In genomic region chr9:129923589-129923988, GRCh38 we compare ENCODE assay signal across 27 cellular contexts.
DNase-seq lines count a peak whose midpoint lies in the region; ATAC-seq lines count a peak whose summit lies in the region.
"Had no signal": no experiment of that assay in that cellular context is flagged by ENCODE, and none has a peak within 500 bp of the region (broad histone marks: within the 10 kb centered on the region; RNA-seq: fewer than 3 reads in every experiment).

No MANE protein-coding gene starts in this region.

- H3K4me3 Mint-ChIP-seq in T-helper 2 cell treated with Interferon-gamma antibody and Interleukin-4, amounts not matched to agents 5 μg/mL and 100 μg/mL, for 36 hours = no peak overlapping the region
- H3K4me3 Mint-ChIP-seq in activated T-helper 2 cell treated with anti-CD3 and anti-CD28 coated beads, Interferon-gamma antibody, Interleukin-2, Interleukin-4, amounts not matched to agents 10 μg/mL and 5 μg/mL and 100 μg/mL, durations not matched to agents 14 hours and 24 hours and 36 hours (ENCODE audit: low read depth) = no peak overlapping the region
- no peak overlapping the region for H3K4me3 Mint-ChIP-seq in natural killer cell treated with Interleukin-12 subunit alpha and Interleukin-12 subunit beta and Interleukin-15 and Interleukin-18, amount 100 ng/mL, for 72 hours
- H3K4me3 Mint-ChIP-seq: GM23338, nephron progenitor cell had no signal

- intact Hi-C loops in activated T-helper 2 cell treated with anti-CD3 and anti-CD28 coated beads, Interferon-gamma antibody, Interleukin-2, Interleukin-4, amounts not matched to agents 10 μg/mL and 5 μg/mL and 100 μg/mL, durations not matched to agents 14 hours and 24 hours and 36 hours (cut with micrococcal nuclease) = no loop called here

- in situ Hi-C loops in ACHN (cut with HindIII; ENCODE audit: low pct_ligation_motif_present, low pct_unique_long_range_greater_than_20kb, low sequenced_read_pairs) = no loop called here

- peaks cover 15% of the 10 kb centered on the region for H3K4me1 Mint-ChIP-seq in T-helper 2 cell treated with Interferon-gamma antibody and Interleukin-4, amounts not matched to agents 5 μg/mL and 100 μg/mL, for 36 hours (ENCODE audit: low read depth)
- peaks cover 14% of the 10 kb centered on the region for H3K4me1 Mint-ChIP-seq in activated T-helper 2 cell treated with anti-CD3 and anti-CD28 coated beads, Interferon-gamma antibody, Interleukin-2, Interleukin-4, amounts not matched to agents 10 μg/mL and 5 μg/mL and 100 μg/mL, durations not matched to agents 14 hours and 24 hours and 36 hours (ENCODE audit: low read depth)
- peaks cover 19 to 24% of the 10 kb centered on the region in 2 donors for H3K4me1 Mint-ChIP-seq in natural killer cell treated with Interleukin-12 subunit alpha and Interleukin-12 subunit beta and Interleukin-15 and Interleukin-18, amount 100 ng/mL, for 72 hours (ENCODE audit: low read depth in 2 of 2)

- ATAC-seq in natural killer cell treated with Interleukin-12 subunit alpha and Interleukin-12 subunit beta and Interleukin-15 and Interleukin-18, amount 100 ng/mL, for 72 hours = no peak
- ATAC-seq: GM23338, Panc1, pancreas, sciatic nerve, upper lobe of right lung had no signal

- no peak for DNase-seq in T-helper 2 cell treated with Interferon-gamma antibody and Interleukin-4, amounts not matched to agents 5 μg/mL and 100 μg/mL, for 36 hours (ENCODE audit: low spot score)
- DNase-seq in T-helper 2 cell = no peak
- peak; percentile 17 for DNase-seq in COLO829 (ENCODE audit: low spot score)
- DNase-seq in activated T-helper 2 cell treated with anti-CD3 and anti-CD28 coated beads, Interferon-gamma antibody, Interleukin-2, Interleukin-4, amounts not matched to agents 10 μg/mL and 5 μg/mL and 100 μg/mL, durations not matched to agents 14 hours and 24 hours and 36 hours (ENCODE audit: low spot score) = no peak
- no peak for DNase-seq in natural killer cell treated with Interleukin-12 subunit alpha and Interleukin-12 subunit beta and Interleukin-15 and Interleukin-18, amount 100 ng/mL, for 72 hours (ENCODE audit: low spot score)
- DNase-seq in ACHN = no peak
- DNase-seq in NCI-H1048 (lab: John Stamatoyannopoulos, UW) = no peak
- no peak for DNase-seq in GDM1 (lab: John Stamatoyannopoulos, UW)
- DNase-seq: 8988T; activated CD4-positive, alpha-beta T cell treated with anti-CD3 and anti-CD28 coated beads for 48 hours; activated effector memory CD4-positive, alpha-beta T cell treated with anti-CD3 and anti-CD28 coated beads, Interleukin-2, amount 50 U/mL, for 16 hours; AML-193; cortex of kidney; DMS79; islet precursor cell; KG1; NCI-H187; NCI-H2171 treated with DMSO at 0.1 percent for 48 hours; NCI-H524; nephron progenitor cell; NK-92 treated with Interleukin-12 subunit alpha and Interleukin-12 subunit beta, amount 100 ng/mL, for 24 hours; pancreas; SHP77 treated with DMSO at 0.1 percent for 48 hours; upper lobe of right lung had no signal

- H3K9me3 Mint-ChIP-seq in T-helper 2 cell treated with Interferon-gamma antibody and Interleukin-4, amounts not matched to agents 5 μg/mL and 100 μg/mL, for 36 hours = no peaks in the 10 kb centered on the region
- H3K9me3 Mint-ChIP-seq in activated T-helper 2 cell treated with anti-CD3 and anti-CD28 coated beads, Interferon-gamma antibody, Interleukin-2, Interleukin-4, amounts not matched to agents 10 μg/mL and 5 μg/mL and 100 μg/mL, durations not matched to agents 14 hours and 24 hours and 36 hours = no peaks in the 10 kb centered on the region
- no peaks in the 10 kb centered on the region for H3K9me3 Mint-ChIP-seq in natural killer cell treated with Interleukin-12 subunit alpha and Interleukin-12 subunit beta and Interleukin-15 and Interleukin-18, amount 100 ng/mL, for 72 hours
- H3K9me3 Mint-ChIP-seq: GM23338, nephron progenitor cell had no signal

- peaks cover 64% of the 10 kb centered on the region for H3K36me3 Mint-ChIP-seq in T-helper 2 cell treated with Interferon-gamma antibody and Interleukin-4, amounts not matched to agents 5 μg/mL and 100 μg/mL, for 36 hours (ENCODE audit: low read depth)
- peaks cover 86% of the 10 kb centered on the region for H3K36me3 Mint-ChIP-seq in activated T-helper 2 cell treated with anti-CD3 and anti-CD28 coated beads, Interferon-gamma antibody, Interleukin-2, Interleukin-4, amounts not matched to agents 10 μg/mL and 5 μg/mL and 100 μg/mL, durations not matched to agents 14 hours and 24 hours and 36 hours (ENCODE audit: low read depth)
- H3K36me3 Mint-ChIP-seq in natural killer cell treated with Interleukin-12 subunit alpha and Interleukin-12 subunit beta and Interleukin-15 and Interleukin-18, amount 100 ng/mL, for 72 hours = peaks cover 13% of the 10 kb centered on the region

- H3K27me3 Mint-ChIP-seq in T-helper 2 cell treated with Interferon-gamma antibody and Interleukin-4, amounts not matched to agents 5 μg/mL and 100 μg/mL, for 36 hours (ENCODE audit: low read depth) = no peaks in the 10 kb centered on the region
- no peaks in the 10 kb centered on the region for H3K27me3 Mint-ChIP-seq in activated T-helper 2 cell treated with anti-CD3 and anti-CD28 coated beads, Interferon-gamma antibody, Interleukin-2, Interleukin-4, amounts not matched to agents 10 μg/mL and 5 μg/mL and 100 μg/mL, durations not matched to agents 14 hours and 24 hours and 36 hours (ENCODE audit: low read depth)
- H3K27me3 Mint-ChIP-seq in natural killer cell treated with Interleukin-12 subunit alpha and Interleukin-12 subunit beta and Interleukin-15 and Interleukin-18, amount 100 ng/mL, for 72 hours = no peaks in the 10 kb centered on the region

- H3K27ac Mint-ChIP-seq in T-helper 2 cell treated with Interferon-gamma antibody and Interleukin-4, amounts not matched to agents 5 μg/mL and 100 μg/mL, for 36 hours = peak overlapping the region; percentile 57
- H3K27ac Mint-ChIP-seq in activated T-helper 2 cell treated with anti-CD3 and anti-CD28 coated beads, Interferon-gamma antibody, Interleukin-2, Interleukin-4, amounts not matched to agents 10 μg/mL and 5 μg/mL and 100 μg/mL, durations not matched to agents 14 hours and 24 hours and 36 hours = peak overlapping the region; percentile 57
- H3K27ac Mint-ChIP-seq in natural killer cell treated with Interleukin-12 subunit alpha and Interleukin-12 subunit beta and Interleukin-15 and Interleukin-18, amount 100 ng/mL, for 72 hours = peak overlapping the region; percentile 27 to 51
- H3K27ac Mint-ChIP-seq: GM23338, nephron progenitor cell had no signal
